ENCODE assay signal across 20 cellular contexts in the genomic region with DNA sequence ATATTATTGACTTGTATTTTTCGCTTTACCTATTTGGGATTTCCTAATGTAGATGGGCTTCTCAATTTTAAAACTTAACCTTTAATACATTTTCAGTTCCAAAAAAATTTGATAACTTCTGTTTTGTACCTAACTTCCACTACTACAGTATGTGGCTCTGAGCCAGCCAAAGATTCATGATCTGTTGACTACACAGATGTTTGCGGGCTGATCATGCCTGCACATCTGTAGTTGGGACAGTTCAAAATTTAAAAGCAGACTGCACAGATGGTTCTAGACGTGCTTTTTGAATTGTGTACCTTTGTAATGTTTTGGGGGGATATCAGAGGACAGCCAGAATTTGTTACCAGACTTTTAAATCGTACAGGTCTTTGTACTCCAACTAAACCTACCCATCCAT. TPM values are rescaled to one million over a fixed set of nuclear protein-coding genes. Genes with fewer than 3 reads are reported as not detected.
DNase-seq lines count a peak whose midpoint lies in the region; ATAC-seq, FAIRE-seq and TF ChIP-seq lines count a peak whose summit lies in the region.
"Had no signal": no experiment of that assay in that cellular context is flagged by ENCODE, and none has a peak within 500 bp of the region (broad histone marks: within the 10 kb centered on the region; RNA-seq: fewer than 3 reads in every experiment).

No MANE protein-coding gene starts in this region.

- RAD21 ChIA-PET in GM12878 (lab: Charles Lee; ENCODE audit: unreplicated experiment), result no interaction called here

- in situ Hi-C loops in GM12878 (cut with MboI), result no loop called here

- H3K9ac ChIP-seq in GM12878 (ENCODE audit: control insufficient read depth, insufficient read depth, low read length), result no peak overlapping the region
- H3K9ac ChIP-seq in keratinocyte (ENCODE audit: control insufficient read depth, extremely low read depth, insufficient read depth, low read length), result no peak overlapping the region
- H3K9ac ChIP-seq: GM23248, KMS-11 had no signal

- H3K9me3 ChIP-seq in GM12878 (replicated peaks; ENCODE audit: control insufficient read depth, insufficient read depth, low read length) (no peaks in the 10 kb centered on the region), keratinocyte (ENCODE audit: control insufficient read depth, low read depth, low read length) (no peaks in the 10 kb centered on the region), sigmoid colon (no peaks in the 10 kb centered on the region)

- no peak for TF ChIP-seq RAD21 in GM12878 (IDR thresholded peaks at IDR 0.05; ENCODE audit: insufficient read depth, low read depth, low read length)

- H3K4me1 ChIP-seq in GM12878 (ENCODE audit: control insufficient read depth, insufficient read depth, low read length) (no peaks in the 10 kb centered on the region), keratinocyte (ENCODE audit: control insufficient read depth, extremely low read depth, insufficient read depth, low read length) (peaks cover 22% of the 10 kb centered on the region), sigmoid colon (peaks cover 0 to 64% (median 51%) of the 10 kb centered on the region in 4 donors)

- no peak for TF ChIP-seq POLR2A in GM12891 (IDR thresholded peaks at IDR 0.05; ENCODE audit: low read depth, low read length)
- TF ChIP-seq POLR2A in GM12878 (IDR thresholded peaks at IDR 0.05; ENCODE audit: low read depth, low read length), result no peak
- TF ChIP-seq POLR2A in sigmoid colon (IDR thresholded peaks at IDR 0.05), result no peak

- WGBS in GM12878 (ENCODE audit: insufficient coverage, insufficient replicate concordance, low lambda C conversion rate, missing lambda C conversion rate), result 92% methylated on average over 4 of the region's 4 CpGs
- 84 to 91% methylated on average over 4 of the region's 4 CpGs for WGBS in sigmoid colon, 2 donors

- no peak for TF ChIP-seq EP300 in GM12878 (IDR thresholded peaks at IDR 0.05; ENCODE audit: borderline replicate concordance in 1 of 2, control insufficient read depth in 1 of 2, low read depth in 2 of 2, low read length in 2 of 2)
- no peak for TF ChIP-seq EP300 in sigmoid colon (IDR thresholded peaks at IDR 0.05)

- H3K27ac ChIP-seq in GM12878 (ENCODE audit: control insufficient read depth, insufficient read depth), result no peak overlapping the region
- H3K27ac ChIP-seq in keratinocyte (ENCODE audit: control insufficient read depth, insufficient read depth, low read length), result no peak overlapping the region
- peak overlapping the region; percentile 51 to 70 (median 63) for H3K27ac ChIP-seq in sigmoid colon
- H3K27ac ChIP-seq: GM23248, KMS-11, PC-9 had no signal

- CTCF ChIA-PET in GM12878 (lab: Yijun Ruan, JAX), result interaction anchor here (0.5 to 0.8 kb wide), 2 partner anchors 12 to 18 kb away, joined by 3 read pairs; no protein-coding TSS in a partner anchor

- BruUV-seq in GM12878 (replicated peaks; lab: Mats Ljungman, UMichigan), result TSS peak; percentile 9

- SMC1A ChIA-PET in GM12878 (lab: Charles Lee; ENCODE audit: uncharacterized antibody, unreplicated experiment), result interaction anchor here (1.0 to 2.8 kb wide), 3 partner anchors 12 to 35 kb away, joined by 3 to 10 read pairs (median 5); no protein-coding TSS in a partner anchor

- TF ChIP-seq CTCF in GM12878 (IDR thresholded peaks at IDR 0.05 in 2 of 3, conservative IDR thresholded peaks at IDR 0.05 in 1 of 3; ENCODE audit: control insufficient read depth in 2 of 3, extremely low read depth in 1 of 3, insufficient read depth in 1 of 3, low read depth in 3 of 3, low read length in 3 of 3) (no peak), keratinocyte (optimal IDR thresholded peaks at IDR 0.05 in 1 of 3, IDR thresholded peaks at IDR 0.05 in 1 of 3, conservative IDR thresholded peaks at IDR 0.05 in 1 of 3; ENCODE audit: extremely low read depth in 1 of 3, insufficient read depth in 2 of 3, low read length in 3 of 3) (no peak), sigmoid colon (IDR thresholded peaks at IDR 0.05) (no peak)

- no peaks in the 10 kb centered on the region for H3K9me1 ChIP-seq in keratinocyte (ENCODE audit: control insufficient read depth, extremely low read depth, insufficient read depth, low read length)

- no peak overlapping the region for H3K4me2 ChIP-seq in GM12878 (ENCODE audit: control insufficient read depth, insufficient read depth)
- no peak overlapping the region for H3K4me2 ChIP-seq in keratinocyte (ENCODE audit: control insufficient read depth, extremely low read depth, insufficient read depth, low read depth, low read length)
- H3K4me2 ChIP-seq: KMS-11, PC-9 had no signal

- dilution Hi-C loops in keratinocyte (cut with MboI; ENCODE audit: extremely low pct_ligation_motif_present, low sequenced_read_pairs), result no loop called here

- H3K4me3 ChIP-seq in GM12878, result no peak overlapping the region
- no peak overlapping the region for H3K4me3 ChIP-seq in keratinocyte (ENCODE audit: control insufficient read depth in 2 of 3, extremely low read depth in 1 of 3, insufficient read depth in 2 of 3, low read depth in 1 of 3, low read length in 3 of 3)
- H3K4me3 ChIP-seq in sigmoid colon, result no peak overlapping the region
- H3K4me3 ChIP-seq in H7 (ENCODE audit: insufficient read depth, low read depth, low read length), result no peak overlapping the region
- H3K4me3 ChIP-seq: GM23248, PC-9 had no signal

- no peaks in the 10 kb centered on the region for H4K20me1 ChIP-seq in GM12878 (ENCODE audit: control insufficient read depth, insufficient read depth)
- H4K20me1 ChIP-seq in keratinocyte (ENCODE audit: control insufficient read depth, extremely low read depth, insufficient read depth, low read length), result no peaks in the 10 kb centered on the region

- intact Hi-C loops in GM12878 (cut with micrococcal nuclease; ENCODE audit: unreplicated experiment), result no loop called here
- intact Hi-C loops in sigmoid colon (cut with DNase I), result no loop called here

- H3K36me3 ChIP-seq in GM12878 (ENCODE audit: control insufficient read depth in 2 of 2, insufficient read depth in 2 of 2, low read length in 1 of 2) (peaks cover 2 to 14% of the 10 kb centered on the region in 2 experiments; a peak in 1 of 4 replicates), keratinocyte (ENCODE audit: control insufficient read depth in 2 of 2, extremely low read depth in 1 of 2, insufficient read depth in 2 of 2, low read length in 2 of 2) (peaks cover 8 to 17% of the 10 kb centered on the region in 2 experiments), sigmoid colon (peaks cover 0 to 7% (median 0%) of the 10 kb centered on the region in 4 donors), H7 (replicated peaks; ENCODE audit: control insufficient read depth, insufficient read depth, low read length) (peaks cover 5% of the 10 kb centered on the region)

- DNase-seq in GM12891 (ENCODE audit: insufficient read length, low spot score), result no peak
- no peak for DNase-seq in GM12878 (ENCODE audit: low read depth, low spot score)
- DNase-seq in keratinocyte (ENCODE audit: low read depth, low spot score), result no peak
- no peak for DNase-seq in sigmoid colon
- DNase-seq in H7, result no peak
- no peak for DNase-seq in NCI-H1417 (lab: John Stamatoyannopoulos, UW)
- DNase-seq: Calu3; CD4-positive, CD25-positive, alpha-beta regulatory T cell; DND-41; NCI-H1048; NCI-H2081 treated with DMSO at 0.1 percent for 48 hours; NCI-H510A treated with DMSO at 0.1 percent for 48 hours; PC-9 had no signal

- H3K79me2 ChIP-seq in GM12878 (ENCODE audit: control insufficient read depth, insufficient read depth, low read length) (peaks cover 44% of the 10 kb centered on the region), keratinocyte (ENCODE audit: control insufficient read depth, insufficient read depth, low read length) (peaks cover 37% of the 10 kb centered on the region)

- ATAC-seq in GM12878 (no peak), HG02973 (IDR thresholded peaks at IDR 0.05; ENCODE audit: unreplicated experiment) (no peak)
- ATAC-seq: HepG2 had no signal

- H2AFZ ChIP-seq in GM12878 (ENCODE audit: control insufficient read depth, low read depth, low read length) (no peak overlapping the region), keratinocyte (ENCODE audit: control insufficient read depth, low read length) (no peak overlapping the region)
- H2AFZ ChIP-seq: GM23248, PC-9 had no signal

- FAIRE-seq in GM12891 (lab: Jason Lieb, UNC) (peak; percentile 40), GM12878 (lab: Jason Lieb, UNC) (no peak), keratinocyte (lab: Jason Lieb, UNC) (peak; percentile 78)
- FAIRE-seq: G401.6, GM18507, HepG2 had no signal

- H3K27me3 ChIP-seq in GM12878 (replicated peaks in 1 of 2; ENCODE audit: control insufficient read depth in 2 of 2, insufficient read depth in 2 of 2, low read length in 1 of 2) (no peaks in the 10 kb centered on the region), keratinocyte (ENCODE audit: control insufficient read depth, extremely low read depth, insufficient read depth, low read length) (no peaks in the 10 kb centered on the region), sigmoid colon (no peaks in the 10 kb centered on the region), H7 (ENCODE audit: control insufficient read depth, insufficient read depth, low read length) (no peaks in the 10 kb centered on the region)

- POLR2A ChIA-PET in GM12878 (lab: Charles Lee), result no interaction called here

RNA-seq across cellular contexts. Expression of a gene that starts 43.7 kb away (rescaled TPM):
- 33.9 TPM for polyA plus RNA-seq in GM12891 (2012; ENCODE audit: low read depth, missing spikeins)
- total RNA-seq in GM12878 (2013; cell fraction: nucleolus; rRNA removed), result 74.6 and 83.3 TPM in 2 replicates
- total RNA-seq in GM12878 (2014; rRNA removed) (43.1 and 49.0 TPM in 2 replicates), GM12878 (2014; rRNA removed; fragmentation: Illumina TruSeq; extraction: Trizol) (24.2 and 26.0 TPM in 2 replicates), GM12878 (2021) (55.0 and 66.6 TPM in 2 replicates), sigmoid colon (10 to 100 TPM; 38.0 to 53.5 (median 42.1) TPM)
- 26.9 TPM for polyA plus RNA-seq in GM12878 (2011; ENCODE audit: low read depth)
- polyA plus RNA-seq in GM12878 (2011; rRNA removed) (57.7 and 84.2 TPM in 2 replicates), GM12878 (2014; fragmentation: Illumina TruSeq; extraction: Trizol) (52.5 and 69.7 TPM in 2 replicates), GM12878 (2014; fragmentation: Nextera tagmentation; extraction: Ambion mirVana) (1 to 10 TPM; 4.3 to 6.9 TPM), GM12878 (2014; rRNA removed) (64.2 and 78.5 TPM in 2 replicates), GM12878 (2016; fragmentation: Nextera tagmentation; extraction: Ambion mirVana) (10 to 100 TPM; 64.1 to 70.1 TPM), keratinocyte (32.4 to 48.5 TPM (median 35.4 TPM) in 3 replicates), sigmoid colon (10 to 100 TPM; 39.0 to 42.9 (median 41.8) TPM)
- 88.5 and 135 TPM in 2 replicates for polyA plus RNA-seq in GM12878 (2011; cell fraction: cytosol; rRNA removed)
- 125 and 128 TPM in 2 replicates for polyA plus RNA-seq in GM12878 (2011; cell fraction: nucleus; rRNA removed)
- polyA plus RNA-seq in GM12878 (2012), result 39.3 and 46.7 TPM in 2 replicates
- polyA minus RNA-seq in GM12878 (2011; rRNA and poly(A)+ RNA removed), result 119 and 120 TPM in 2 replicates
- 33.4 and 50.1 TPM in 2 replicates for polyA minus RNA-seq in GM12878 (2011; cell fraction: cytosol; rRNA and poly(A)+ RNA removed)
- 59.2 and 107 TPM in 2 replicates for polyA minus RNA-seq in GM12878 (2011; cell fraction: nucleus; rRNA and poly(A)+ RNA removed)
- polyA plus RNA-seq in keratinocyte (2011; ENCODE audit: low read depth), result 50.7 TPM
- polyA plus RNA-seq in keratinocyte (2011; cell fraction: cytosol; rRNA removed), result 31.1 and 38.2 TPM in 2 replicates
- 41.2 and 43.9 TPM in 2 replicates for polyA plus RNA-seq in keratinocyte (2011; cell fraction: nucleus; rRNA removed)
- 28.5 and 39.7 TPM in 2 replicates for polyA plus RNA-seq in keratinocyte (2012; ENCODE audit: low replicate concordance)
- 46.8 to 62.9 TPM (median 53.1 TPM) in 3 replicates for polyA minus RNA-seq in keratinocyte
- polyA minus RNA-seq in keratinocyte (2011; cell fraction: cytosol; rRNA and poly(A)+ RNA removed), result 43.4 TPM
- 26.9 and 29.6 TPM in 2 replicates for polyA minus RNA-seq in keratinocyte (2011; cell fraction: nucleus; rRNA and poly(A)+ RNA removed)
- 43.3 and 51.0 TPM in 2 replicates for total RNA-seq in H7 (2014; rRNA removed; shearing (Covaris generic))

RNA-seq across cellular contexts. Expression of a gene that starts 48.4 kb away (rescaled TPM):
- polyA plus RNA-seq in GM12891 (2012; ENCODE audit: low read depth, missing spikeins), result 0.71 TPM
- 6.3 and 8.8 TPM in 2 replicates for total RNA-seq in GM12878 (2013; cell fraction: nucleolus; rRNA removed)
- total RNA-seq in GM12878 (2014; rRNA removed), result under 0.01 and 0.11 TPM in 2 replicates
- total RNA-seq in GM12878 (2014; rRNA removed; fragmentation: Illumina TruSeq; extraction: Trizol), result 0.04 and 0.05 TPM in 2 replicates
- 0.18 and 0.21 TPM in 2 replicates for total RNA-seq in GM12878 (2021)
- 0.17 TPM for polyA plus RNA-seq in GM12878 (2011; ENCODE audit: low read depth)
- 0.03 and 0.04 TPM in 2 replicates for polyA plus RNA-seq in GM12878 (2011; rRNA removed)
- polyA plus RNA-seq in GM12878 (2011; cell fraction: cytosol; rRNA removed), result 0.03 and 0.08 TPM in 2 replicates
- polyA plus RNA-seq in GM12878 (2011; cell fraction: nucleus; rRNA removed), result 0.43 and 0.51 TPM in 2 replicates
- 0.28 and 0.51 TPM in 2 replicates for polyA plus RNA-seq in GM12878 (2012)
- polyA plus RNA-seq in GM12878 (2014; fragmentation: Illumina TruSeq; extraction: Trizol), result 0.08 and 0.13 TPM in 2 replicates
- polyA plus RNA-seq in GM12878 (2014; fragmentation: Nextera tagmentation; extraction: Ambion mirVana), result not detected
- polyA plus RNA-seq in GM12878 (2014; rRNA removed), result 0.10 and 0.30 TPM in 2 replicates
- polyA plus RNA-seq in GM12878 (2016; fragmentation: Nextera tagmentation; extraction: Ambion mirVana), result under 1 TPM; 0.05 to 0.07 TPM
- polyA minus RNA-seq in GM12878 (2011; rRNA and poly(A)+ RNA removed), result 0.05 TPM in 1 of 2 replicates, not detected in the other
- polyA minus RNA-seq in GM12878 (2011; cell fraction: cytosol; rRNA and poly(A)+ RNA removed), result not detected in 2 replicates
- 0.12 and 0.19 TPM in 2 replicates for polyA minus RNA-seq in GM12878 (2011; cell fraction: nucleus; rRNA and poly(A)+ RNA removed)
- polyA plus RNA-seq in keratinocyte, result 0.02 to 0.03 TPM in 2 of 3 replicates, not detected in the other
- not detected for polyA plus RNA-seq in keratinocyte (2011; ENCODE audit: low read depth)
- 0.08 TPM in 1 of 2 replicates, not detected in the other for polyA plus RNA-seq in keratinocyte (2011; cell fraction: cytosol; rRNA removed)
- 0.13 and 0.15 TPM in 2 replicates for polyA plus RNA-seq in keratinocyte (2011; cell fraction: nucleus; rRNA removed)
- 0.03 and 0.16 TPM in 2 replicates for polyA plus RNA-seq in keratinocyte (2012; ENCODE audit: low replicate concordance)
- polyA minus RNA-seq in keratinocyte, result 0.10 to 0.30 TPM in 2 of 3 replicates, not detected in the other
- not detected for polyA minus RNA-seq in keratinocyte (2011; cell fraction: cytosol; rRNA and poly(A)+ RNA removed)
- not detected in 2 replicates for polyA minus RNA-seq in keratinocyte (2011; cell fraction: nucleus; rRNA and poly(A)+ RNA removed)
- total RNA-seq in sigmoid colon, result 10 to 100 TPM in 1 of 4 donors, 1 to 10 TPM in 3; 4.8 to 10.8 (median 8.7) TPM
- polyA plus RNA-seq in sigmoid colon, result 1 to 10 TPM in 1 of 3 donors, under 1 TPM in 1, not detected in 1; 0.60 to 2.6 TPM
- 1.5 and 2.7 TPM in 2 replicates for total RNA-seq in H7 (2014; rRNA removed; shearing (Covaris generic))
- total RNA-seq: GM23248, MCF 10A had no signal
- polyA plus RNA-seq: GM23248 had no signal

Comparison
In these comparisons a context has a peak if more than half of its experiments do, and no peak if none do; other contexts are left out.
1. H3K27ac ChIP-seq: peak in sigmoid colon (4 of 4); none in GM12878 (single experiment) and keratinocyte (single experiment).